In the genomic region with DNA sequence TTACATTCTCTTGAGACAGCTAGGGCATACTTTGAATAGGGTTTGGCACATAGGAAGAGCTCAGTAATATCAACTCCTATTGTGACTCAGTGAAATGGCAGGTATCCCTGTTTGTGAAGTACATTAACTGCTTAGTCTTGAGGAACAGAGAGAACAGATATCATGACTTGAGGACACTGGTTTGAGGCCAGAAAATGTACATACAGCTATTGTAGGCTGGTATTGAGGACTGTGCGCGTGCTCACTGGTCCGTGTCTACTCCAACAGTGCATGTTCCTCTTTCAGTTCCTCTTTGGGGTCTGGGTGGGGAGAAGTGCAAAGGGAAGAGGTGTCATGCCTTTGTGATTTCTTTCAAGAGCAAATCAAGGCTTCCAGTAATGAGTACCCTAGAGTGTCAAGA, we compare ENCODE assay signal across 8 cellular contexts. TPM values are rescaled to one million over a fixed set of nuclear protein-coding genes. Genes with fewer than 3 reads are reported as not detected.
DNase-seq lines count a peak whose midpoint lies in the region; ATAC-seq and TF ChIP-seq lines count a peak whose summit lies in the region.

No MANE protein-coding gene starts in this region.

- H3K4me1 Mint-ChIP-seq in endothelial cell (ENCODE audit: unreplicated experiment) = peaks cover 19% of the 10 kb centered on the region

- H3K4me3 Mint-ChIP-seq in endothelial cell (ENCODE audit: unreplicated experiment) = no peak overlapping the region

- no peaks in the 10 kb centered on the region for H3K27me3 ChIP-seq in HL-60 (ENCODE audit: insufficient read depth, poor library complexity, severe bottlenecking)
- no peaks in the 10 kb centered on the region for H3K27me3 ChIP-seq in uterus

- no peaks in the 10 kb centered on the region for H3K36me3 Mint-ChIP-seq in endothelial cell (ENCODE audit: low read depth, unreplicated experiment)

- DNase-seq in ELR (ENCODE audit: low read depth) (peak; percentile 31), HL-60 (ENCODE audit: low read depth in 1 of 2, low spot score in 1 of 2) (peak; percentile 19 to 70), head of caudate nucleus (peak in 30 of 42 donors; percentile 7 to 58 (median 26)), endothelial cell (ENCODE audit: low spot score) (no peak), NCI-H2107 treated with DMSO at 0.1 percent for 48 hours (lab: John Stamatoyannopoulos, UW; ENCODE audit: unreplicated experiment) (no peak), middle frontal gyrus (ENCODE audit: extremely low spot score, low spot score) (no peak), uterus (no peak)

- H3K27ac Mint-ChIP-seq in endothelial cell (ENCODE audit: unreplicated experiment) = no peak overlapping the region

- H3K4me1 ChIP-seq in uterus = no peaks in the 10 kb centered on the region

- H3K27me3 Mint-ChIP-seq in endothelial cell (ENCODE audit: unreplicated experiment) = peaks cover 2% of the 10 kb centered on the region

- ATAC-seq in GM21515 (IDR thresholded peaks at IDR 0.05; ENCODE audit: unreplicated experiment) = peak; percentile 95

- H3K27ac ChIP-seq in HL-60 (replicated peaks) (no peak overlapping the region), uterus (no peak overlapping the region)

- no peaks in the 10 kb centered on the region for H3K36me3 ChIP-seq in uterus

- H3K9me3 ChIP-seq in uterus = no peaks in the 10 kb centered on the region

- H3K9me3 Mint-ChIP-seq in endothelial cell (ENCODE audit: unreplicated experiment) = no peaks in the 10 kb centered on the region

- intact Hi-C loops in head of caudate nucleus (cut with DNase I) = no loop called here
- intact Hi-C loops in uterus (cut with DNase I; ENCODE audit: low total_unique reads) = no loop called here

- no peak for TF ChIP-seq POLR2A in uterus (IDR thresholded peaks at IDR 0.05)

- TF ChIP-seq CTCF in HL-60 (IDR thresholded peaks at IDR 0.05; ENCODE audit: insufficient read depth, low read length) (no peak), endothelial cell (IDR thresholded peaks at IDR 0.05; ENCODE audit: unreplicated experiment) (no peak), uterus (IDR thresholded peaks at IDR 0.05) (no peak)

- no peak overlapping the region for H3K4me3 ChIP-seq in HL-60 (replicated peaks; ENCODE audit: insufficient read depth, low read length)
- H3K4me3 ChIP-seq in uterus = no peak overlapping the region

RNA-seq across cellular contexts. Expression of a gene that starts 34.6 kb away (rescaled TPM):
- total RNA-seq in endothelial cell (ENCODE audit: unreplicated experiment) = 25.5 TPM
- total RNA-seq in uterus = 10 to 100 TPM in 3 of 4 donors, 1 to 10 TPM in 1; 3.8 to 48.8 (median 13.3) TPM

Comparison
In these comparisons a context has a peak if more than half of its experiments do, and no peak if none do; other contexts are left out.
1. DNase-seq: peak in ELR (single experiment), HL-60 (2 of 2) and head of caudate nucleus (30 of 42); none in endothelial cell (single experiment), NCI-H2107 treated with DMSO at 0.1 percent for 48 hours (single experiment), middle frontal gyrus (single experiment) and uterus (0 of 2).